ENCODE assay signal across 9 cellular contexts in the genomic region with DNA sequence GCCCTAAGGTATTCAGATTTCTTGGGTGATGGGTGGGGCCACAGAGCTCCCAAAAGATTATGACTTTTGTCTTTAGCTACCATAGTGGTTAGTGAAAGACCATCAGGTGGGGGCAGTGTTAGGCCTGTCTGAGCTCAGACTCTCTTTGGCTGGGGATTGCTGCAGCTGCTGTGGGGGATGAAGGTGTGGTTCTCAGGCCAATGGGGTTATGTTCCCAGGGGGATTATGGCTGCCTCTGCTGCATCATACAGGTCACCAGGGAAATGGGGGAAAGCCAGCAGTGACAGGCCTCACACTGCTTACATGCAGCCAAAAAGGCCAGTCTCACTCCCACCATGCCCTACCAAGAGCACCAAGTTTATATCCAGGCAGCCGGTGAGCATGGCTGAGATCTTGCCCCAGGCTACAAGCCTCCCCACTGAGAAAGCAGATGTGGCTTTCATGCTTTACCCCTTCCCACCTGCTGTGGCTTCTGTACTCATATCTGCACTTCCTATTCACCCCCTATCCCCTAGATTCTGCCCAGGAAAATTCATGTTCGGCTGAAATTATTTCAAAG. TPM values are rescaled to one million over a fixed set of nuclear protein-coding genes. Genes with fewer than 3 reads are reported as not detected.
DNase-seq lines count a peak whose midpoint lies in the region; ATAC-seq and TF ChIP-seq lines count a peak whose summit lies in the region.
"Had no signal": no experiment of that assay in that cellular context is flagged by ENCODE, and none has a peak within 500 bp of the region (broad histone marks: within the 10 kb centered on the region; RNA-seq: fewer than 3 reads in every experiment).

No MANE protein-coding gene starts in this region.

- no peaks in the 10 kb centered on the region for H3K27me3 Mint-ChIP-seq in stimulated activated naive B cell treated with anti-CD40 and anti-IgM and Interleukin-4, amounts not matched to agents 10 μg/mL and 1 μg/mL and 100 μg/mL, for 72 hours
- no peaks in the 10 kb centered on the region for H3K27me3 Mint-ChIP-seq in naive thymus-derived CD8-positive, alpha-beta T cell

- H3K4me1 Mint-ChIP-seq in stimulated activated naive B cell treated with anti-CD40 and anti-IgM and Interleukin-4, amounts not matched to agents 10 μg/mL and 1 μg/mL and 100 μg/mL, for 72 hours, result peaks cover 17 to 23% of the 10 kb centered on the region in 2 donors
- H3K4me1 Mint-ChIP-seq in naive thymus-derived CD8-positive, alpha-beta T cell, result peaks cover 0 to 12% (median under 1%) of the 10 kb centered on the region in 4 donors

- H3K36me3 Mint-ChIP-seq in stimulated activated naive B cell treated with anti-CD40 and anti-IgM and Interleukin-4, amounts not matched to agents 10 μg/mL and 1 μg/mL and 100 μg/mL, for 72 hours, result peaks cover 8 to 16% of the 10 kb centered on the region in 2 donors
- H3K36me3 Mint-ChIP-seq in naive thymus-derived CD8-positive, alpha-beta T cell, result peaks cover 0 to 13% (median 8%) of the 10 kb centered on the region in 3 donors

- H3K9me3 Mint-ChIP-seq in stimulated activated naive B cell treated with anti-CD40 and anti-IgM and Interleukin-4, amounts not matched to agents 10 μg/mL and 1 μg/mL and 100 μg/mL, for 72 hours, result peaks cover 7 to 8% of the 10 kb centered on the region in 2 donors
- peaks cover 0 to 28% (median 8%) of the 10 kb centered on the region in 9 donors for H3K9me3 Mint-ChIP-seq in naive thymus-derived CD8-positive, alpha-beta T cell

- H3K4me1 ChIP-seq in foreskin keratinocyte, result no peaks in the 10 kb centered on the region

- peak; percentile 70 for DNase-seq in stimulated activated naive B cell treated with anti-CD40 and anti-IgM and Interleukin-4, amounts not matched to agents 10 μg/mL and 1 μg/mL and 100 μg/mL, for 72 hours
- DNase-seq in GF-D8 (lab: John Stamatoyannopoulos, UW), result no peak
- DNase-seq in naive thymus-derived CD8-positive, alpha-beta T cell, result no peak
- DNase-seq in foreskin keratinocyte, result no peak

- H3K27ac ChIP-seq in foreskin keratinocyte, result no peak overlapping the region
- H3K27ac ChIP-seq: neutrophil had no signal

- peak; percentile 84 for ATAC-seq in GM19025 (IDR thresholded peaks at IDR 0.05; ENCODE audit: low read depth, unreplicated experiment)
- peak; percentile 82 for ATAC-seq in HG02623 (IDR thresholded peaks at IDR 0.05; ENCODE audit: unreplicated experiment)
- ATAC-seq in HG03521 (IDR thresholded peaks at IDR 0.05; ENCODE audit: unreplicated experiment), result peak; percentile 70
- ATAC-seq in stimulated activated naive B cell treated with anti-CD40 and anti-IgM and Interleukin-4, amounts not matched to agents 10 μg/mL and 1 μg/mL and 100 μg/mL, for 72 hours (replicated peaks), result peak; percentile 91 to 94
- ATAC-seq in naive thymus-derived CD8-positive, alpha-beta T cell, result no peak
- ATAC-seq in foreskin keratinocyte, result no peak

- peaks cover 9% of the 10 kb centered on the region for H3K27me3 ChIP-seq in foreskin keratinocyte
- H3K27me3 ChIP-seq: neutrophil had no signal

- H3K27ac Mint-ChIP-seq in stimulated activated naive B cell treated with anti-CD40 and anti-IgM and Interleukin-4, amounts not matched to agents 10 μg/mL and 1 μg/mL and 100 μg/mL, for 72 hours, result peak overlapping the region; percentile 83
- H3K27ac Mint-ChIP-seq in naive thymus-derived CD8-positive, alpha-beta T cell, result peak overlapping the region in 1 of 10 donors; percentile 52
- H3K27ac Mint-ChIP-seq: dendritic cell treated with granulocyte-macrophage colony-stimulating factor and Interleukin-4, amounts not matched to agents 40 ng/mL and 50 ng/mL, for 4 days had no signal

- TF ChIP-seq CTCF in foreskin keratinocyte (conservative IDR thresholded peaks at IDR 0.05), result no peak

- H3K4me3 Mint-ChIP-seq in stimulated activated naive B cell treated with anti-CD40 and anti-IgM and Interleukin-4, amounts not matched to agents 10 μg/mL and 1 μg/mL and 100 μg/mL, for 72 hours, result peak overlapping the region in 1 of 2 donors; percentile 31
- no peak overlapping the region for H3K4me3 Mint-ChIP-seq in naive thymus-derived CD8-positive, alpha-beta T cell
- H3K4me3 Mint-ChIP-seq: dendritic cell treated with granulocyte-macrophage colony-stimulating factor and Interleukin-4, amounts not matched to agents 40 ng/mL and 50 ng/mL, for 4 days had no signal

- POLR2A ChIA-PET in naive thymus-derived CD8-positive, alpha-beta T cell (lab: Charles Lee), result interaction anchor here (0.6 kb wide), 1 partner anchor 130 kb away, joined by 3 read pairs; no protein-coding TSS in a partner anchor

RNA-seq across cellular contexts. Expression of gene CNTF, which starts 24.8 kb away (rescaled TPM):
- total RNA-seq in naive thymus-derived CD8-positive, alpha-beta T cell, result 1 to 10 TPM; 2.9 to 3.0 TPM
- under 1 TPM in 2 of 3 donors, not detected in 1; 0.15 to 0.28 TPM for polyA plus RNA-seq in naive thymus-derived CD8-positive, alpha-beta T cell
- 1.6 and 1.7 TPM in 2 replicates for total RNA-seq in foreskin keratinocyte
- polyA plus RNA-seq in foreskin keratinocyte, result 0.16 and 0.21 TPM in 2 replicates

Comparison
In these comparisons a context has a peak if more than half of its experiments do, and no peak if none do; other contexts are left out.
1. ATAC-seq: peak in GM19025 (single experiment), HG02623 (single experiment), HG03521 (single experiment) and stimulated activated naive B cell treated with anti-CD40 and anti-IgM and Interleukin-4, amounts not matched to agents 10 μg/mL and 1 μg/mL and 100 μg/mL, for 72 hours (2 of 2); none in naive thymus-derived CD8-positive, alpha-beta T cell (0 of 2) and foreskin keratinocyte (single experiment).